8 cellular contexts compared by ENCODE assay signal in genomic region chr3:99842826-99843589, GRCh38. TPM values are rescaled to one million over a fixed set of nuclear protein-coding genes. Genes with fewer than 3 reads are reported as not detected.
DNase-seq lines count a peak whose midpoint lies in the region; ATAC-seq, FAIRE-seq and TF ChIP-seq lines count a peak whose summit lies in the region.

No MANE protein-coding gene starts in this region.

- DNase-seq in GM10248 (ENCODE audit: extremely low spot score) = peak; percentile 23
- DNase-seq in NCI-H460 (ENCODE audit: extremely low read depth, low read depth) = peak; percentile 23
- peak; percentile 77 to 80 for DNase-seq in cardiac fibroblast (ENCODE audit: low read depth in 2 of 2)
- peak; percentile 38 for DNase-seq in HepG2 (ENCODE audit: low spot score)
- no peak for DNase-seq in transverse colon
- no peak for DNase-seq in activated CD4-positive, alpha-beta T cell treated with anti-CD3 and anti-CD28 coated beads, Interleukin-2, amount 50 U/mL, for 48 hours

- no peaks in the 10 kb centered on the region for H3K9me3 ChIP-seq in HepG2 (ENCODE audit: low read length)
- no peaks in the 10 kb centered on the region for H3K9me3 ChIP-seq in transverse colon

- H3K79me2 ChIP-seq in HepG2 (ENCODE audit: insufficient read depth, low read length) = peaks cover 11% of the 10 kb centered on the region

- TF ChIP-seq EP300 in HepG2 (IDR thresholded peaks at IDR 0.05; ENCODE audit: low read depth in 2 of 2, low read length in 2 of 2) (no peak), HepG2 (CRISPR knock-in tag; IDR thresholded peaks at IDR 0.05; ENCODE audit: borderline replicate concordance) (no peak), transverse colon (IDR thresholded peaks at IDR 0.05; ENCODE audit: low read depth) (no peak)

- no peak for TF ChIP-seq POLR2A in HepG2 (IDR thresholded peaks at IDR 0.05; ENCODE audit: insufficient read depth in 1 of 2, low read depth in 2 of 2, low read length in 2 of 2)
- no peak for TF ChIP-seq POLR2A in transverse colon (IDR thresholded peaks at IDR 0.05)

- H3K9ac ChIP-seq in HepG2 (ENCODE audit: insufficient read depth, low read depth, low read length) = no peak overlapping the region

- H3K4me1 ChIP-seq in HepG2 (ENCODE audit: insufficient read depth, low read length) = peaks cover 37% of the 10 kb centered on the region
- peaks cover 13 to 41% (median 23%) of the 10 kb centered on the region in 4 donors for H3K4me1 ChIP-seq in transverse colon

- H2AFZ ChIP-seq in HepG2 (ENCODE audit: low read length) = no peak overlapping the region

- in situ Hi-C loops in HepG2 (cut with HindIII; ENCODE audit: extremely low pct_ligation_motif_present, low pct_unique_long_range_greater_than_20kb) = loop anchor here (5.0 to 25.0 kb wide), 2 partner anchors 409 to 744 kb away; no protein-coding TSS in a partner anchor
- in situ Hi-C loops in transverse colon (cut with MboI; ENCODE audit: low pct_ligation_motif_present in 1 of 4, low pct_unique_long_range_greater_than_20kb in 1 of 4, low sequenced_read_pairs in 3 of 4) = loop anchor here in 3 of 4 donors (25.0 kb wide), 2 partner anchors 219 to 744 kb away; no protein-coding TSS in a partner anchor

- no peak for FAIRE-seq in HepG2 (lab: Jason Lieb, UNC)

- TF ChIP-seq CTCF in GM10248 (IDR thresholded peaks at IDR 0.05; ENCODE audit: control extremely low read depth, extremely low read depth, low read depth, missing control alignments) (peak; percentile 60), cardiac fibroblast (IDR thresholded peaks at IDR 0.05; ENCODE audit: low read depth, low read length) (peak; percentile 65), HepG2 (CRISPR knock-in tag; IDR thresholded peaks at IDR 0.05) (peak; percentile 70), transverse colon (IDR thresholded peaks at IDR 0.05) (peak; percentile 63 to 88 (median 72))

- H4K20me1 ChIP-seq in HepG2 (ENCODE audit: insufficient read depth, low read length) = peaks cover 8% of the 10 kb centered on the region

- no TSS peak for BruUV-seq in HepG2 (replicated peaks; lab: Mats Ljungman, UMichigan)

- CTCF ChIA-PET in GM10248 (lab: Yijun Ruan, JAX) = interaction anchor here (0.6 to 2.6 kb wide), 26 partner anchors 11 to 500 kb away, joined by 3 to 39 read pairs (median 5); partner anchors contain the start of genes CMSS1 and TBC1D23
- CTCF ChIA-PET in HepG2 (lab: Yijun Ruan, JAX; ENCODE audit: low intra/inter-chr PET ratio, low total read pairs) = interaction anchor here (2.8 kb wide), 1 partner anchor 411 kb away, joined by 17 read pairs; no protein-coding TSS in a partner anchor

- ATAC-seq in HG02678 (IDR thresholded peaks at IDR 0.05; ENCODE audit: unreplicated experiment) (peak; percentile 67), HepG2 (peak; percentile 80), GM19452 (IDR thresholded peaks at IDR 0.05; ENCODE audit: unreplicated experiment) (no peak)

- H3K36me3 ChIP-seq in HepG2 (replicated peaks in 1 of 2; ENCODE audit: control insufficient read depth in 1 of 2, insufficient read depth in 2 of 2, low read length in 2 of 2) = peaks cover 0 to under 1% of the 10 kb centered on the region in 2 experiments; a peak in 2 of 5 replicates
- H3K36me3 ChIP-seq in transverse colon = no peaks in the 10 kb centered on the region

- no peak overlapping the region for H3K4me2 ChIP-seq in HepG2 (ENCODE audit: low read depth, low read length)

- H3K4me3 ChIP-seq in cardiac fibroblast (replicated peaks in 1 of 2; ENCODE audit: low read depth in 2 of 2, low read length in 2 of 2) (no peak overlapping the region), HepG2 (replicated peaks in 1 of 3; ENCODE audit: insufficient read depth in 1 of 3, low read depth in 2 of 3, low read length in 3 of 3) (no peak overlapping the region), transverse colon (no peak overlapping the region)

- H3K27ac ChIP-seq in HepG2 (ENCODE audit: extremely low read length, insufficient read depth, low read length) (no peak overlapping the region), transverse colon (peak overlapping the region; percentile 65 to 85 (median 78))

- POLR2A ChIA-PET in GM10248 (lab: Yijun Ruan, JAX) = no interaction called here
- POLR2A ChIA-PET in HepG2 (lab: Yijun Ruan, JAX) = interaction anchor here (1.0 to 2.2 kb wide), 5 partner anchors 77 to 418 kb away, joined by 3 to 12 read pairs (median 5); partner anchors contain the start of gene TBC1D23

- intact Hi-C loops in HepG2 (cut with micrococcal nuclease; ENCODE audit: unreplicated experiment) (loop anchor here (1.0 to 2.0 kb wide), 2 partner anchors 226 to 411 kb away; no protein-coding TSS in a partner anchor), transverse colon (cut with DNase I; ENCODE audit: low total_unique reads) (no loop called here)

- 49% methylated on average over 2 of the region's 2 CpGs for WGBS in HepG2 (ENCODE audit: low lambda C conversion rate)
- WGBS in transverse colon (ENCODE audit: low coverage in 1 of 2), 2 donors = 40 to 44% methylated on average over 2 of the region's 2 CpGs

- TF ChIP-seq RAD21 in HepG2 (CRISPR knock-in tag; IDR thresholded peaks at IDR 0.05) = peak; percentile 55; the same call in 1 of the 2 replicates

- no peaks in the 10 kb centered on the region for H3K27me3 ChIP-seq in HepG2 (ENCODE audit: control insufficient read depth in 1 of 2, insufficient read depth in 2 of 2, low read length in 2 of 2)
- H3K27me3 ChIP-seq in transverse colon = no peaks in the 10 kb centered on the region

TF ChIP-seq in HepG2, 621 proteins besides CTCF, POLR2A, EP300 and RAD21 (continues in another document):
- TF ChIP-seq ARNTL (CRISPR knock-in tag; IDR thresholded peaks at IDR 0.05) (no peak), ARID2 (CRISPR knock-in tag; IDR thresholded peaks at IDR 0.05; ENCODE audit: borderline replicate concordance) (0 out of 2 replicates have a peak, but pooled peaks have one; percentile 20), SMC3 (IDR thresholded peaks at IDR 0.05; ENCODE audit: low read length) (peak; percentile 75), MIXL1 (CRISPR knock-in tag; IDR thresholded peaks at IDR 0.05) (peak; percentile 35; the same call in 1 of the 2 replicates), ZNF34 (CRISPR knock-in tag; IDR thresholded peaks at IDR 0.05; ENCODE audit: borderline replicate concordance) (no peak), SRF (IDR thresholded peaks at IDR 0.05; ENCODE audit: low read depth, low read length) (no peak), KDM5A (IDR thresholded peaks at IDR 0.05; ENCODE audit: borderline replicate concordance, low read length) (peak; percentile 40; the same call in 1 of the 2 replicates), STAG1 (CRISPR knock-in tag; IDR thresholded peaks at IDR 0.05) (peak; percentile 88), DR1 (CRISPR knock-in tag; IDR thresholded peaks at IDR 0.05) (no peak)

RNA-seq across cellular contexts. Expression of gene CMSS1, which starts 25.3 kb away (rescaled TPM):
- 69.5 and 77.8 TPM in 2 replicates for total RNA-seq in NCI-H460 (2014; rRNA removed; shearing (Covaris generic))
- polyA plus RNA-seq in NCI-H460 (2014; cell fraction: nucleus; rRNA removed) = 21.7 and 25.9 TPM in 2 replicates
- total RNA-seq in HepG2 (2016; rRNA removed; fragmentation: Illumina TruSeq; extraction: Trizol) (48.7 and 84.6 TPM in 2 replicates), transverse colon (10 to 100 TPM in 1 of 4 donors, 1 to 10 TPM in 3; 2.4 to 29.9 (median 5.2) TPM)
- total RNA-seq in HepG2 (2016; cell fraction: cytosol; rRNA removed; fragmentation: Illumina TruSeq; extraction: Trizol; ENCODE audit: low read depth) = 22.7 and 23.9 TPM in 2 replicates
- total RNA-seq in HepG2 (2016; cell fraction: insoluble cytoplasmic fraction; rRNA removed; fragmentation: Illumina TruSeq; extraction: Trizol) = 58.0 and 83.6 TPM in 2 replicates
- 35.7 and 38.1 TPM in 2 replicates for total RNA-seq in HepG2 (2016; cell fraction: membrane; rRNA removed; fragmentation: Illumina TruSeq; extraction: Trizol)
- 32.8 and 34.1 TPM in 2 replicates for total RNA-seq in HepG2 (2016; cell fraction: nucleus; rRNA removed; fragmentation: Illumina TruSeq; extraction: Trizol)
- polyA plus RNA-seq in HepG2 (2011; rRNA removed) = 4.2 and 6.4 TPM in 2 replicates
- polyA plus RNA-seq in HepG2 (2011; cell fraction: cytosol; rRNA removed) = 2.9 and 4.7 TPM in 2 replicates
- polyA plus RNA-seq in HepG2 (2011; cell fraction: nucleus; rRNA removed) = 1.4 and 2.2 TPM in 2 replicates
- 21.0 and 28.1 TPM in 2 replicates for polyA plus RNA-seq in HepG2 (2012)
- polyA plus RNA-seq in HepG2 (2016; cell fraction: cytosol; fragmentation: Illumina TruSeq; extraction: Trizol; ENCODE audit: low read depth) = 25.4 and 39.7 TPM in 2 replicates
- polyA plus RNA-seq in HepG2 (2016; cell fraction: insoluble cytoplasmic fraction; fragmentation: Illumina TruSeq; extraction: Trizol; ENCODE audit: low read depth) = 89.7 and 91.9 TPM in 2 replicates
- 36.2 and 40.4 TPM in 2 replicates for polyA plus RNA-seq in HepG2 (2016; cell fraction: membrane; fragmentation: Illumina TruSeq; extraction: Trizol; ENCODE audit: low read depth)
- polyA plus RNA-seq in HepG2 (2016; cell fraction: nucleus; fragmentation: Illumina TruSeq; extraction: Trizol; ENCODE audit: insufficient read depth, low read depth) = 38.0 and 40.1 TPM in 2 replicates
- polyA minus RNA-seq in HepG2 (2011; rRNA and poly(A)+ RNA removed; ENCODE audit: low replicate concordance) = 6.4 and 8.1 TPM in 2 replicates
- 5.3 and 6.2 TPM in 2 replicates for polyA minus RNA-seq in HepG2 (2011; cell fraction: cytosol; rRNA and poly(A)+ RNA removed)
- polyA minus RNA-seq in HepG2 (2011; cell fraction: nucleus; rRNA and poly(A)+ RNA removed) = 8.4 and 9.8 TPM in 2 replicates

Comparison
In these comparisons a context has a peak if more than half of its experiments do, and no peak if none do; other contexts are left out.
1. DNase-seq: peak in GM10248 (single experiment), NCI-H460 (single experiment), cardiac fibroblast (2 of 2) and HepG2 (single experiment); none in transverse colon (single experiment) and activated CD4-positive, alpha-beta T cell treated with anti-CD3 and anti-CD28 coated beads, Interleukin-2, amount 50 U/mL, for 48 hours (0 of 2).
2. Peak in every context shown above with its lines, with median percentiles within 50 percentile points of each other: CTCF ChIP-seq.